ENCODE assay signal across 1 cellular context in the genomic region with DNA sequence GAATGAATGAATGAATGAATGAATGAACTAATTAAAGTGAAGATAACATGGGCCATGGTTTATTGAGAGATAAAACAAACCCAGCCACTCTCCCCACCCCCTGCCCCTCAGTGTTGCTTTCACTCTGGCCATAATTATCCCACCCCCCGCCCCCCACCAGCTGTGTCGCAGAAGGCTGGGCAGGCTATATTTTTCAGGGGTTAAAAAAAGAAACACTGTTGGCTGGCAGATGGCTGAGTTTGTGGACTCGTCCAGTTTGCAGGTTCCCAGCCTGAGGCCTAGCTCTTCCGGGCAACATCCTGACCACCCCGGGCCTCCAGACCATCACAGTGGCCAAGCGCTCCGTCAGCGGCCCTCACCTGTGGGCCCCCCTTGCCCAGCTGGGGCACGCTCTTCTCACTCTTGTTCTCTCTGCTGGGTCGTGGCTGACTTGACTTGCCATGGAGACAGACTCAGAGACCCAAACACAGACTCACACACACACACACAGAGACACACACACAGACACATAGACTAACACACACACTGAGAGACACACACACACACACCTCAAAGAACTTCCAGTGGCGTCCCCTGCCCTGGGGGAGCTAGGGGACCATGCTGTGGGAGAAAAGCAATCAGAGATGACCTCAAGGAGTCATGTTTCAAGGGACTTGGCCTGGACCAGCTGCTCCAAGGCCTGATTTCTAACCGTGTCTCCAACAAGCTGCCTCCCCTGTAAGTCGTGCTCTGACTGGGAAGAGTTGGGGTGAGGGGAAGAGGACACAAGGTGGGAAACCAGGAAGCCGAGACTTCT.
TF ChIP-seq lines count a peak whose summit lies in the region.

No MANE protein-coding gene starts in this region.

TF ChIP-seq in GM23338, 12 proteins besides CTCF, POLR2A, EP300 and RAD21:
- TF ChIP-seq STAT1 (IDR thresholded peaks at IDR 0.05; ENCODE audit: unreplicated experiment) (no peak), NANOG (IDR thresholded peaks at IDR 0.05; ENCODE audit: borderline replicate concordance) (no peak), CREB1 (CRISPR knock-in tag; IDR thresholded peaks at IDR 0.05; ENCODE audit: low read depth) (no peak), ZNF331 (CRISPR knock-in tag; IDR thresholded peaks at IDR 0.05; ENCODE audit: low read depth) (no peak), EZH2phosphoT487 (IDR thresholded peaks at IDR 0.05; ENCODE audit: unreplicated experiment) (no peak), ZNF114 (CRISPR knock-in tag; IDR thresholded peaks at IDR 0.05) (no peak)
- TF ChIP-seq, protein P1, sequence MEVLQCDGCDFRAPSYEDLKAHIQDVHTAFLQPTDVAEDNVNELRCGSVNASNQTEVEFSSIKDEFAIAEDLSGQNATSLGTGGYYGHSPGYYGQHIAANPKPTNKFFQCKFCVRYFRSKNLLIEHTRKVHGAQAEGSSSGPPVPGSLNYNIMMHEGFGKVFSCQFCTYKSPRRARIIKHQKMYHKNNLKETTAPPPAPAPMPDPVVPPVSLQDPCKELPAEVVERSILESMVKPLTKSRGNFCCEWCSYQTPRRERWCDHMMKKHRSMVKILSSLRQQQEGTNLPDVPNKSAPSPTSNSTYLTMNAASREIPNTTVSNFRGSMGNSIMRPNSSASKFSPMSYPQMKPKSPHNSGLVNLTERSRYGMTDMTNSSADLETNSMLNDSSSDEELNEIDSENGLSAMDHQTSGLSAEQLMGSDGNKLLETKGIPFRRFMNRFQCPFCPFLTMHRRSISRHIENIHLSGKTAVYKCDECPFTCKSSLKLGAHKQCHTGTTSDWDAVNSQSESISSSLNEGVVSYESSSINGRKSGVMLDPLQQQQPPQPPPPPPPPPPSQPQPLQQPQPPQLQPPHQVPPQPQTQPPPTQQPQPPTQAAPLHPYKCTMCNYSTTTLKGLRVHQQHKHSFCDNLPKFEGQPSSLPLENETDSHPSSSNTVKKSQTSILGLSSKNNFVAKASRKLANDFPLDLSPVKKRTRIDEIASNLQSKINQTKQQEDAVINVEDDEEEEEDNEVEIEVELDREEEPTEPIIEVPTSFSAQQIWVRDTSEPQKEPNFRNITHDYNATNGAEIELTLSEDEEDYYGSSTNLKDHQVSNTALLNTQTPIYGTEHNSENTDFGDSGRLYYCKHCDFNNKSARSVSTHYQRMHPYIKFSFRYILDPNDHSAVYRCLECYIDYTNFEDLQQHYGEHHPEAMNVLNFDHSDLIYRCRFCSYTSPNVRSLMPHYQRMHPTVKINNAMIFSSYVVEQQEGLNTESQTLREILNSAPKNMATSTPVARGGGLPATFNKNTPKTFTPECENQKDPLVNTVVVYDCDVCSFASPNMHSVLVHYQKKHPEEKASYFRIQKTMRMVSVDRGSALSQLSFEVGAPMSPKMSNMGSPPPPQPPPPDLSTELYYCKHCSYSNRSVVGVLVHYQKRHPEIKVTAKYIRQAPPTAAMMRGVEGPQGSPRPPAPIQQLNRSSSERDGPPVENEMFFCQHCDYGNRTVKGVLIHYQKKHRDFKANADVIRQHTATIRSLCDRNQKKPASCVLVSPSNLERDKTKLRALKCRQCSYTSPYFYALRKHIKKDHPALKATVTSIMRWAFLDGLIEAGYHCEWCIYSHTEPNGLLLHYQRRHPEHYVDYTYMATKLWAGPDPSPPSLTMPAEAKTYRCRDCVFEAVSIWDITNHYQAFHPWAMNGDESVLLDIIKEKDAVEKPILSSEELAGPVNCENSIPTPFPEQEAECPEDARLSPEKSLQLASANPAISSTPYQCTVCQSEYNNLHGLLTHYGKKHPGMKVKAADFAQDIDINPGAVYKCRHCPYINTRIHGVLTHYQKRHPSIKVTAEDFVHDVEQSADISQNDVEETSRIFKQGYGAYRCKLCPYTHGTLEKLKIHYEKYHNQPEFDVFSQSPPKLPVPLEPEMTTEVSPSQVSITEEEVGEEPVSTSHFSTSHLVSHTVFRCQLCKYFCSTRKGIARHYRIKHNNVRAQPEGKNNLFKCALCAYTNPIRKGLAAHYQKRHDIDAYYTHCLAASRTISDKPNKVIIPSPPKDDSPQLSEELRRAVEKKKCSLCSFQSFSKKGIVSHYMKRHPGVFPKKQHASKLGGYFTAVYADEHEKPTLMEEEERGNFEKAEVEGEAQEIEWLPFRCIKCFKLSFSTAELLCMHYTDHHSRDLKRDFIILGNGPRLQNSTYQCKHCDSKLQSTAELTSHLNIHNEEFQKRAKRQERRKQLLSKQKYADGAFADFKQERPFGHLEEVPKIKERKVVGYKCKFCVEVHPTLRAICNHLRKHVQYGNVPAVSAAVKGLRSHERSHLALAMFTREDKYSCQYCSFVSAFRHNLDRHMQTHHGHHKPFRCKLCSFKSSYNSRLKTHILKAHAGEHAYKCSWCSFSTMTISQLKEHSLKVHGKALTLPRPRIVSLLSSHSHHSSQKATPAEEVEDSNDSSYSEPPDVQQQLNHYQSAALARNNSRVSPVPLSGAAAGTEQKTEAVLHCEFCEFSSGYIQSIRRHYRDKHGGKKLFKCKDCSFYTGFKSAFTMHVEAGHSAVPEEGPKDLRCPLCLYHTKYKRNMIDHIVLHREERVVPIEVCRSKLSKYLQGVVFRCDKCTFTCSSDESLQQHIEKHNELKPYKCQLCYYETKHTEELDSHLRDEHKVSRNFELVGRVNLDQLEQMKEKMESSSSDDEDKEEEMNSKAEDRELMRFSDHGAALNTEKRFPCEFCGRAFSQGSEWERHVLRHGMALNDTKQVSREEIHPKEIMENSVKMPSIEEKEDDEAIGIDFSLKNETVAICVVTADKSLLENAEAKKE (CRISPR knock-in tag; IDR thresholded peaks at IDR 0.05), result no peak
- TF ChIP-seq, protein P2, sequence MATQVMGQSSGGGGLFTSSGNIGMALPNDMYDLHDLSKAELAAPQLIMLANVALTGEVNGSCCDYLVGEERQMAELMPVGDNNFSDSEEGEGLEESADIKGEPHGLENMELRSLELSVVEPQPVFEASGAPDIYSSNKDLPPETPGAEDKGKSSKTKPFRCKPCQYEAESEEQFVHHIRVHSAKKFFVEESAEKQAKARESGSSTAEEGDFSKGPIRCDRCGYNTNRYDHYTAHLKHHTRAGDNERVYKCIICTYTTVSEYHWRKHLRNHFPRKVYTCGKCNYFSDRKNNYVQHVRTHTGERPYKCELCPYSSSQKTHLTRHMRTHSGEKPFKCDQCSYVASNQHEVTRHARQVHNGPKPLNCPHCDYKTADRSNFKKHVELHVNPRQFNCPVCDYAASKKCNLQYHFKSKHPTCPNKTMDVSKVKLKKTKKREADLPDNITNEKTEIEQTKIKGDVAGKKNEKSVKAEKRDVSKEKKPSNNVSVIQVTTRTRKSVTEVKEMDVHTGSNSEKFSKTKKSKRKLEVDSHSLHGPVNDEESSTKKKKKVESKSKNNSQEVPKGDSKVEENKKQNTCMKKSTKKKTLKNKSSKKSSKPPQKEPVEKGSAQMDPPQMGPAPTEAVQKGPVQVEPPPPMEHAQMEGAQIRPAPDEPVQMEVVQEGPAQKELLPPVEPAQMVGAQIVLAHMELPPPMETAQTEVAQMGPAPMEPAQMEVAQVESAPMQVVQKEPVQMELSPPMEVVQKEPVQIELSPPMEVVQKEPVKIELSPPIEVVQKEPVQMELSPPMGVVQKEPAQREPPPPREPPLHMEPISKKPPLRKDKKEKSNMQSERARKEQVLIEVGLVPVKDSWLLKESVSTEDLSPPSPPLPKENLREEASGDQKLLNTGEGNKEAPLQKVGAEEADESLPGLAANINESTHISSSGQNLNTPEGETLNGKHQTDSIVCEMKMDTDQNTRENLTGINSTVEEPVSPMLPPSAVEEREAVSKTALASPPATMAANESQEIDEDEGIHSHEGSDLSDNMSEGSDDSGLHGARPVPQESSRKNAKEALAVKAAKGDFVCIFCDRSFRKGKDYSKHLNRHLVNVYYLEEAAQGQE (IDR thresholded peaks at IDR 0.05; ENCODE audit: unreplicated experiment), result no peak
- TF ChIP-seq, protein P3, sequence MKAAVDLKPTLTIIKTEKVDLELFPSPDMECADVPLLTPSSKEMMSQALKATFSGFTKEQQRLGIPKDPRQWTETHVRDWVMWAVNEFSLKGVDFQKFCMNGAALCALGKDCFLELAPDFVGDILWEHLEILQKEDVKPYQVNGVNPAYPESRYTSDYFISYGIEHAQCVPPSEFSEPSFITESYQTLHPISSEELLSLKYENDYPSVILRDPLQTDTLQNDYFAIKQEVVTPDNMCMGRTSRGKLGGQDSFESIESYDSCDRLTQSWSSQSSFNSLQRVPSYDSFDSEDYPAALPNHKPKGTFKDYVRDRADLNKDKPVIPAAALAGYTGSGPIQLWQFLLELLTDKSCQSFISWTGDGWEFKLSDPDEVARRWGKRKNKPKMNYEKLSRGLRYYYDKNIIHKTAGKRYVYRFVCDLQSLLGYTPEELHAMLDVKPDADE (IDR thresholded peaks at IDR 0.05), result no peak
